Comparison of ENCODE assay signal across 27 cellular contexts in the genomic region with DNA sequence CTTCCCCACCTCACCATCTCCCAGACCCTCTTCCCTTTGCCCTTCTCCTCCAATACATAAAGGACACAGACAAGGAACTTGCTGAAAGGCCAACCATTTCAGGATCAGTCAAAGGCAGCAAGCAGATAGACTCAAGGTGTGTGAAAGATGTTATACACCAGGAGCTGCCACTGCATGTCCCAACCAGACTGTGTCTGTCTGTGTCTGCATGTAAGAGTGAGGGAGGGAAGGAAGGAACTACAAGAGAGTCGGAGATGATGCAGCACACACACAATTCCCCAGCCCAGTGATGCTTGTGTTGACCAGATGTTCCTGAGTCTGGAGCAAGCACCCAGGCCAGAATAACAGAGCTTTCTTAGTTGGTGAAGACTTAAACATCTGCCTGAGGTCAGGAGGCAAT. TPM values are rescaled to one million over a fixed set of nuclear protein-coding genes. Genes with fewer than 3 reads are reported as not detected.
DNase-seq lines count a peak whose midpoint lies in the region; ATAC-seq and TF ChIP-seq lines count a peak whose summit lies in the region.
"Had no signal": no experiment of that assay in that cellular context is flagged by ENCODE, and none has a peak within 500 bp of the region (broad histone marks: within the 10 kb centered on the region; RNA-seq: fewer than 3 reads in every experiment).

No MANE protein-coding gene starts in this region.

- peak overlapping the region; percentile 48 for H3K27ac ChIP-seq in right cardiac atrium (ENCODE audit: low read length)
- H3K27ac ChIP-seq in PC-9: no peak overlapping the region
- peak overlapping the region; percentile 57 for H3K27ac ChIP-seq in smooth muscle cell (ENCODE audit: low read depth)
- no peak overlapping the region for H3K27ac ChIP-seq in ascending aorta
- H3K27ac ChIP-seq: A549; BLaER1 treated with 17β-estradiol and CSF1 and Interleukin-3, amounts not matched to agents 10 nM and 100 nM; KMS-11; SJCRH30 had no signal

- WGBS in right cardiac atrium: 76% methylated on average over 1 of the region's 1 CpG
- 85% methylated on average over 1 of the region's 1 CpG for WGBS in smooth muscle cell (ENCODE audit: low lambda C conversion rate)

- ATAC-seq in right cardiac atrium: no peak
- ATAC-seq in left ventricle myocardium superior: no peak
- ATAC-seq in GM21390 (IDR thresholded peaks at IDR 0.05; ENCODE audit: unreplicated experiment): no peak
- ATAC-seq: A549, PC-3, Right ventricle myocardium inferior, SK-N-SH treated with all-trans-retinoic acid at 6 μM for 48 hours had no signal

- BruUV-seq in PC-9 (replicated peaks; lab: Mats Ljungman, UMichigan): TSS peak; percentile 34

- H3K9me2 ChIP-seq in PC-9 (ENCODE audit: insufficient read depth): no peaks in the 10 kb centered on the region

- TF ChIP-seq CTCF in PC-9 (conservative IDR thresholded peaks at IDR 0.05) (no peak), fibroblast of villous mesenchyme (IDR thresholded peaks at IDR 0.05; ENCODE audit: insufficient read depth, low read depth, low read length) (no peak), smooth muscle cell (IDR thresholded peaks at IDR 0.05; ENCODE audit: borderline replicate concordance, insufficient read depth, poor library complexity, severe bottlenecking) (no peak), ascending aorta (IDR thresholded peaks at IDR 0.05) (no peak)

- H3K27me3 ChIP-seq in right cardiac atrium (ENCODE audit: control insufficient read depth, insufficient read depth) (no peaks in the 10 kb centered on the region), PC-9 (ENCODE audit: insufficient read depth, low read depth) (no peaks in the 10 kb centered on the region), smooth muscle cell (ENCODE audit: low read depth) (no peaks in the 10 kb centered on the region), ascending aorta (no peaks in the 10 kb centered on the region)
- H3K27me3 ChIP-seq: BLaER1 treated with 17β-estradiol and CSF1 and Interleukin-3, amounts not matched to agents 10 nM and 100 nM; SJCRH30 had no signal

- no peak overlapping the region for H3K4me2 ChIP-seq in PC-9
- H3K4me2 ChIP-seq in smooth muscle cell: no peak overlapping the region
- H3K4me2 ChIP-seq: A549, KMS-11 had no signal

- H3K79me2 ChIP-seq in PC-9 (ENCODE audit: low read depth) (peaks cover 21% of the 10 kb centered on the region), smooth muscle cell (ENCODE audit: low read depth) (peaks cover 3% of the 10 kb centered on the region)

- H3K4me1 ChIP-seq in right cardiac atrium (ENCODE audit: control insufficient read depth, insufficient read depth, low read length) (peaks cover 2% of the 10 kb centered on the region), PC-9 (replicated peaks; ENCODE audit: insufficient read depth) (0 out of 2 replicates have a peak, but pooled peaks cover 5% of the 10 kb centered on the region), smooth muscle cell (ENCODE audit: low read depth) (no peaks in the 10 kb centered on the region), ascending aorta (no peaks in the 10 kb centered on the region)
- H3K4me1 ChIP-seq: A549, HAP-1 had no signal

- intact Hi-C loops in right cardiac atrium (cut with DNase I): loop anchor here in 2 of 4 donors (10.0 kb wide), 1 partner anchor 55 kb away; a partner anchor contains a TSS
- intact Hi-C loops in left ventricle myocardium superior (cut with micrococcal nuclease): no loop called here
- intact Hi-C loops in PC-9 (cut with micrococcal nuclease; ENCODE audit: unreplicated experiment): no loop called here
- intact Hi-C loops in ascending aorta (cut with DNase I): no loop called here

- H4K20me1 ChIP-seq in PC-9 (ENCODE audit: insufficient read depth) (peaks cover 62% of the 10 kb centered on the region), smooth muscle cell (ENCODE audit: low read depth) (peaks cover 100% of the 10 kb centered on the region)
- H4K20me1 ChIP-seq: BLaER1 treated with 17β-estradiol and CSF1 and Interleukin-3, amounts not matched to agents 10 nM and 100 nM had no signal

- no peak overlapping the region for H3K9ac ChIP-seq in smooth muscle cell (ENCODE audit: low read depth)
- H3K9ac ChIP-seq: BLaER1 treated with 17β-estradiol and CSF1 and Interleukin-3, amounts not matched to agents 10 nM and 100 nM; KMS-11 had no signal

- H3F3A ChIP-seq in PC-9 (ENCODE audit: insufficient read depth, low read depth) (peaks cover 98% of the 10 kb centered on the region), smooth muscle cell (ENCODE audit: low read depth) (peaks cover 89% of the 10 kb centered on the region)

- H3K36me3 ChIP-seq in PC-9 (ENCODE audit: low read depth) (peaks cover 59% of the 10 kb centered on the region), smooth muscle cell (ENCODE audit: low read depth) (peaks cover 38% of the 10 kb centered on the region), ascending aorta (peaks cover 37 to 57% of the 10 kb centered on the region in 2 donors)
- H3K36me3 ChIP-seq: BLaER1 treated with 17β-estradiol and CSF1 and Interleukin-3, amounts not matched to agents 10 nM and 100 nM; HAP-1; SJCRH30 had no signal

- no peak overlapping the region for H2AFZ ChIP-seq in PC-9
- no peak overlapping the region for H2AFZ ChIP-seq in smooth muscle cell (ENCODE audit: low read depth)

- POLR2A ChIA-PET in PC-9 (lab: Charles Lee; ENCODE audit: unreplicated experiment): no interaction called here

- H3K4me3 ChIP-seq in right cardiac atrium (ENCODE audit: low read length) (no peak overlapping the region), PC-9 (no peak overlapping the region), fibroblast of villous mesenchyme (ENCODE audit: low read depth, low read length) (no peak overlapping the region), smooth muscle cell (no peak overlapping the region), ascending aorta (no peak overlapping the region)
- H3K4me3 ChIP-seq: A549; BLaER1 treated with 17β-estradiol and CSF1 and Interleukin-3, amounts not matched to agents 10 nM and 100 nM; HAP-1; SJCRH30 had no signal

- DNase-seq in right cardiac atrium: no peak
- no peak for DNase-seq in left ventricle myocardium superior
- no peak for DNase-seq in PC-9
- peak; percentile 22 for DNase-seq in fibroblast of villous mesenchyme (ENCODE audit: low read depth)
- DNase-seq in smooth muscle cell (lab: John Stamatoyannopoulos, UW; ENCODE audit: unreplicated experiment): no peak
- no peak for DNase-seq in ascending aorta (ENCODE audit: low spot score in 2 of 2)
- DNase-seq: AML-193; CD4-positive, alpha-beta memory T cell; COR-L47; GOT3; NCI-H1092; NCI-H1417 treated with DMSO at 0.1 percent for 48 hours; NCI-H1694 treated with DMSO at 0.1 percent for 48 hours; NCI-H2081; NCI-H446; NCI-H524 treated with DMSO at 0.1 percent for 48 hours; NCI-H82; NK-92 treated with Interleukin-12 subunit alpha and Interleukin-12 subunit beta, amount 100 ng/mL, for 24 hours; PC-3; SJCRH30 had no signal

- no peaks in the 10 kb centered on the region for H3K9me3 ChIP-seq in right cardiac atrium (ENCODE audit: control insufficient read depth, low read length)
- H3K9me3 ChIP-seq in PC-9 (ENCODE audit: insufficient read depth, low read depth): no peaks in the 10 kb centered on the region
- H3K9me3 ChIP-seq in smooth muscle cell (replicated peaks; ENCODE audit: low read depth): no peaks in the 10 kb centered on the region
- no peaks in the 10 kb centered on the region for H3K9me3 ChIP-seq in ascending aorta
- H3K9me3 ChIP-seq: A549; BLaER1 treated with 17β-estradiol and CSF1 and Interleukin-3, amounts not matched to agents 10 nM and 100 nM; HAP-1; SJCRH30 had no signal

- CTCF ChIA-PET in PC-9 (lab: Charles Lee): no interaction called here

RNA-seq across cellular contexts. Expression of a gene that starts 58.2 kb away (rescaled TPM):
- total RNA-seq in right cardiac atrium (100 to 1,000 TPM; 488 to 893 (median 598) TPM), left ventricle myocardium superior (256 TPM), PC-9 (2021) (79.8 and 89.3 TPM in 2 replicates), fibroblast of villous mesenchyme (418 and 924 TPM in 2 replicates), smooth muscle cell (3,114 and 3,210 TPM in 2 replicates), ascending aorta (394 TPM)
- polyA plus RNA-seq in right cardiac atrium (412 TPM), smooth muscle cell (3,050 and 3,942 TPM in 2 replicates)
- total RNA-seq: PC-3 had no signal
- polyA plus RNA-seq: CD4-positive, alpha-beta memory T cell had no signal

Comparison
In these comparisons a context has a peak if more than half of its experiments do, and no peak if none do; other contexts are left out.
1. H3K27ac ChIP-seq: peak in right cardiac atrium (single experiment) and smooth muscle cell (single experiment); none in PC-9 (single experiment) and ascending aorta (0 of 2).